18 cellular contexts compared by ENCODE assay signal in the genomic region with DNA sequence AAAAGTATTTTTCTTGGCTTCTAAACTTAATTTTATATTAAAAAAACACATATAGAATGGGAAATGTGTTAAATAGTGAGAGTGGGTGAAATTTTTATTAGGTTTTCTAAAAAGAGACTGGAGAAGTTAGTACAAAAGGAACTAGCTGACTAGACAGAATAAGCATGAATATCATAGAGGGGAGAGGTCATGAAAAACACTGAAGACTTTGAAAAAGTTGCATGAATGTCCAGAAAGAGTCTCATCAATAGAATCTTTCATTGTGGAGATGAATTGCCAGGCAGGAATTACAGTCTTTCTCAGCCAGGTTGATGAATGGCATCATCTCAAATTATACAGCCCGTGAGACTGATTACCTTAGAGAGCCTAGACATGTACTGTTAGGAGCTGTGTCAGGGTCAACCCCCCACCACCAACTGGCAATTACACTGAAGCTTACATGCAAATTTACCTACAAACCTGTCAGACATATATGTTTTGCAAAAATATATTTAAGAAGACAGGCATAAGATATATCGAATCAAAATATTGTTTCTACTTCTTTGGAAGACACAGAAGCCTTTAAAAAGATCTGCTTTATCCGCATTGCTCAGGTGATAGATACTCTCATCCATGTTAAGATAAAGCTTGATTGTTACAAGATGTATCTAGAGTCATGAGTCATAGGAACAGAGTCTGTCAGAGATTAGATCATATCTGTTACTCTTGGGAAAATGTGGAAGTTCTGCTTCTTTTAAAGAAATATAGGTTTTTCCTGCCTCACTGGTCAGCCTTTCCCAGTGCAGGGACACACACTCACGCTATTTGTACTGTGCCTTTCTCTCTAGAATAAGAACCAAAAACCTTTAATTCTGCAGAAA. TPM values are rescaled to one million over a fixed set of nuclear protein-coding genes. Genes with fewer than 3 reads are reported as not detected.
DNase-seq lines count a peak whose midpoint lies in the region; ATAC-seq and TF ChIP-seq lines count a peak whose summit lies in the region.
"Had no signal": no experiment of that assay in that cellular context is flagged by ENCODE, and none has a peak within 500 bp of the region (broad histone marks: within the 10 kb centered on the region; RNA-seq: fewer than 3 reads in every experiment).

No MANE protein-coding gene starts in this region.

- no peaks in the 10 kb centered on the region for H3K79me2 ChIP-seq in trophoblast cell (ENCODE audit: control insufficient read depth, insufficient read depth, low read length, poor library complexity)

- peak overlapping the region; percentile 84 for H2BK12ac ChIP-seq in trophoblast cell (ENCODE audit: low read length)

- H3K79me1 ChIP-seq in trophoblast cell (ENCODE audit: low read length), result peaks cover 6% of the 10 kb centered on the region

- peak overlapping the region; percentile 60 for H2BK120ac ChIP-seq in trophoblast cell (ENCODE audit: insufficient read depth, low read length, poor library complexity)

- H3K9me3 Mint-ChIP-seq in stimulated activated naive B cell treated with anti-CD40 and anti-IgM and Interleukin-4, amounts not matched to agents 10 μg/mL and 1 μg/mL and 100 μg/mL, for 72 hours, result no peaks in the 10 kb centered on the region
- H3K9me3 Mint-ChIP-seq: stimulated activated effector memory CD8-positive, alpha-beta T cell treated with anti-CD3 and anti-CD28 coated beads, Interleukin-12 subunit alpha, Interleukin-12 subunit beta, amount 100 ng/mL, for 72 hours had no signal

- H3K4ac ChIP-seq in trophoblast cell (ENCODE audit: low read depth, low read length), result no peak overlapping the region

- H3K4me2 ChIP-seq in trophoblast cell (ENCODE audit: low read length), result peak overlapping the region; percentile 43
- H3K4me2 ChIP-seq: KMS-11 had no signal

- no peak overlapping the region for H3K18ac ChIP-seq in trophoblast cell (ENCODE audit: low read length)

- peak overlapping the region; percentile 49 for H2BK5ac ChIP-seq in trophoblast cell (ENCODE audit: low read depth, low read length, poor library complexity)

- H3K4me1 Mint-ChIP-seq in stimulated activated naive B cell treated with anti-CD40 and anti-IgM and Interleukin-4, amounts not matched to agents 10 μg/mL and 1 μg/mL and 100 μg/mL, for 72 hours, result no peaks in the 10 kb centered on the region
- H3K4me1 Mint-ChIP-seq: stimulated activated effector memory CD8-positive, alpha-beta T cell treated with anti-CD3 and anti-CD28 coated beads, Interleukin-12 subunit alpha, Interleukin-12 subunit beta, amount 100 ng/mL, for 72 hours had no signal

- ATAC-seq in stimulated activated naive B cell treated with anti-CD40 and anti-IgM and Interleukin-4, amounts not matched to agents 10 μg/mL and 1 μg/mL and 100 μg/mL, for 72 hours (replicated peaks), result no peak
- ATAC-seq in esophagus mucosa, result no peak
- ATAC-seq: left cardiac atrium; psoas muscle; stimulated activated effector memory CD8-positive, alpha-beta T cell treated with anti-CD3 and anti-CD28 coated beads, Interleukin-12 subunit alpha, Interleukin-12 subunit beta, amount 100 ng/mL, for 72 hours had no signal

- no peak overlapping the region for H2AFZ ChIP-seq in trophoblast cell (ENCODE audit: insufficient read depth, low read length, poor library complexity)

- H4K8ac ChIP-seq in trophoblast cell (ENCODE audit: low read depth, low read length), result no peak overlapping the region

- H3K23ac ChIP-seq in trophoblast cell (ENCODE audit: low read length), result no peak overlapping the region

- DNase-seq in GM04504 (ENCODE audit: low read depth) (peak; percentile 16), RKO (ENCODE audit: low spot score) (peak; percentile 11), epithelial cell of esophagus (ENCODE audit: low read depth) (peak; percentile 61), trophoblast cell (peak; percentile 18 to 84), NCI-H1105 (lab: John Stamatoyannopoulos, UW) (no peak), NCI-H2227 (lab: John Stamatoyannopoulos, UW; ENCODE audit: unreplicated experiment) (no peak)
- DNase-seq in stimulated activated naive B cell treated with anti-CD40 and anti-IgM and Interleukin-4, amounts not matched to agents 10 μg/mL and 1 μg/mL and 100 μg/mL, for 72 hours, result no peak
- DNase-seq: activated CD4-positive, alpha-beta T cell treated with anti-CD3 and anti-CD28 coated beads, Interleukin-2, amount 50 U/mL, for 1 hour; GOT3; left cardiac atrium; NCI-H748 treated with DMSO at 0.1 percent for 48 hours; psoas muscle; stimulated activated CD4-positive, alpha-beta T cell treated with anti-CD3 and anti-CD28 coated beads, Interleukin-4, amount 100 ng/mL, for 1 hour had no signal

- H3K4me3 Mint-ChIP-seq in stimulated activated naive B cell treated with anti-CD40 and anti-IgM and Interleukin-4, amounts not matched to agents 10 μg/mL and 1 μg/mL and 100 μg/mL, for 72 hours, result no peak overlapping the region
- H3K4me3 Mint-ChIP-seq: stimulated activated effector memory CD8-positive, alpha-beta T cell treated with anti-CD3 and anti-CD28 coated beads, Interleukin-12 subunit alpha, Interleukin-12 subunit beta, amount 100 ng/mL, for 72 hours had no signal

- H3K36me3 Mint-ChIP-seq in stimulated activated naive B cell treated with anti-CD40 and anti-IgM and Interleukin-4, amounts not matched to agents 10 μg/mL and 1 μg/mL and 100 μg/mL, for 72 hours, result no peaks in the 10 kb centered on the region
- H3K36me3 Mint-ChIP-seq: stimulated activated effector memory CD8-positive, alpha-beta T cell treated with anti-CD3 and anti-CD28 coated beads, Interleukin-12 subunit alpha, Interleukin-12 subunit beta, amount 100 ng/mL, for 72 hours had no signal

- no peak overlapping the region for H3K4me3 ChIP-seq in epithelial cell of esophagus (ENCODE audit: low read length)
- H3K4me3 ChIP-seq in trophoblast cell (ENCODE audit: low read depth, low read length), result no peak overlapping the region
- H3K4me3 ChIP-seq: psoas muscle, vagina had no signal

- no peaks in the 10 kb centered on the region for H3K9me3 ChIP-seq in trophoblast cell (ENCODE audit: insufficient read depth, low read depth, low read length)
- H3K9me3 ChIP-seq: psoas muscle, vagina had no signal

- no CpG with 5 or more reads among the region's 4 CpGs for WGBS in trophoblast cell (ENCODE audit: extremely low coverage, insufficient coverage, insufficient read length)

- peak overlapping the region; percentile 68 for H4K91ac ChIP-seq in trophoblast cell (ENCODE audit: low read depth, low read length)

- H3K27ac Mint-ChIP-seq in stimulated activated naive B cell treated with anti-CD40 and anti-IgM and Interleukin-4, amounts not matched to agents 10 μg/mL and 1 μg/mL and 100 μg/mL, for 72 hours, result no peak overlapping the region
- H3K27ac Mint-ChIP-seq: stimulated activated effector memory CD8-positive, alpha-beta T cell treated with anti-CD3 and anti-CD28 coated beads, Interleukin-12 subunit alpha, Interleukin-12 subunit beta, amount 100 ng/mL, for 72 hours had no signal

- peaks cover 7 to 11% of the 10 kb centered on the region in 2 donors for H3K27me3 Mint-ChIP-seq in stimulated activated naive B cell treated with anti-CD40 and anti-IgM and Interleukin-4, amounts not matched to agents 10 μg/mL and 1 μg/mL and 100 μg/mL, for 72 hours

- no peaks in the 10 kb centered on the region for H3K36me3 ChIP-seq in trophoblast cell (ENCODE audit: control insufficient read depth in 1 of 2, insufficient read depth in 2 of 2, low read length in 2 of 2)
- H3K36me3 ChIP-seq: vagina had no signal

- peak overlapping the region; percentile 69 for H3K27ac ChIP-seq in trophoblast cell (ENCODE audit: low read depth, low read length)
- H3K27ac ChIP-seq: C4-2B, KMS-11, psoas muscle, vagina had no signal

- no peak for TF ChIP-seq CTCF in epithelial cell of esophagus (IDR thresholded peaks at IDR 0.05; ENCODE audit: insufficient read depth, low read depth, low read length, missing control alignments)

- no peaks in the 10 kb centered on the region for H3K27me3 ChIP-seq in trophoblast cell (ENCODE audit: insufficient read depth, low read length)
- H3K27me3 ChIP-seq: vagina had no signal

- H3K9ac ChIP-seq in trophoblast cell (ENCODE audit: low read length), result no peak overlapping the region
- H3K9ac ChIP-seq: KMS-11 had no signal

- H3K14ac ChIP-seq in trophoblast cell (ENCODE audit: low read length), result no peak overlapping the region

- H3K4me1 ChIP-seq in trophoblast cell (ENCODE audit: control insufficient read depth in 1 of 2, insufficient read depth in 2 of 2, low read length in 2 of 2), result peaks cover 2 to 3% of the 10 kb centered on the region in 2 experiments
- H3K4me1 ChIP-seq: psoas muscle, vagina had no signal

- H2AK5ac ChIP-seq in trophoblast cell (ENCODE audit: low read length), result peak overlapping the region; percentile 74

- no peak overlapping the region for H4K12ac ChIP-seq in trophoblast cell (ENCODE audit: low read depth, low read length)

RNA-seq across cellular contexts. Expression of a gene that starts 34.8 kb away (rescaled TPM):
- 257 and 265 TPM in 2 replicates for polyA plus RNA-seq in trophoblast cell (2013)
- total RNA-seq in esophagus mucosa, result 51.0 TPM

Comparison
In these comparisons a context has a peak if more than half of its experiments do, and no peak if none do; other contexts are left out.
1. DNase-seq: peak in GM04504 (single experiment), RKO (single experiment), epithelial cell of esophagus (single experiment) and trophoblast cell (2 of 2); none in NCI-H1105 (single experiment), stimulated activated naive B cell treated with anti-CD40 and anti-IgM and Interleukin-4, amounts not matched to agents 10 μg/mL and 1 μg/mL and 100 μg/mL, for 72 hours (single experiment) and NCI-H2227 (single experiment).